In genomic region chr2:58064136-58064535, GRCh38 we compare ENCODE assay signal across 1 cellular context.
TF ChIP-seq lines count a peak whose summit lies in the region.

No MANE protein-coding gene starts in this region.

TF ChIP-seq in HCT116, 20 proteins besides CTCF, POLR2A, EP300 and RAD21:
- TF ChIP-seq REST (IDR thresholded peaks at IDR 0.05; ENCODE audit: low read depth) (no peak), JUND (IDR thresholded peaks at IDR 0.05) (no peak), ZNF274 (IDR thresholded peaks at IDR 0.05; ENCODE audit: low read depth, low read length) (no peak), EZH2 (IDR thresholded peaks at IDR 0.05) (no peak), SP1 (IDR thresholded peaks at IDR 0.05; ENCODE audit: low read depth) (no peak), TCF7L2 (IDR thresholded peaks at IDR 0.05; ENCODE audit: borderline replicate concordance, extremely low read depth, insufficient read depth, insufficient read length) (no peak), SIN3A (IDR thresholded peaks at IDR 0.05; ENCODE audit: low read depth) (no peak), ZBTB33 (IDR thresholded peaks at IDR 0.05; ENCODE audit: extremely low read depth, insufficient replicate concordance, low read length) (no peak), YY1 (IDR thresholded peaks at IDR 0.05; ENCODE audit: extremely low read depth, insufficient replicate concordance, low read depth, low read length) (no peak), MAX (IDR thresholded peaks at IDR 0.05) (no peak), CEBPB (IDR thresholded peaks at IDR 0.05; ENCODE audit: low read depth) (no peak), ATF3 (IDR thresholded peaks at IDR 0.05) (no peak)
